ENCODE assay signal across 15 cellular contexts in the genomic region with DNA sequence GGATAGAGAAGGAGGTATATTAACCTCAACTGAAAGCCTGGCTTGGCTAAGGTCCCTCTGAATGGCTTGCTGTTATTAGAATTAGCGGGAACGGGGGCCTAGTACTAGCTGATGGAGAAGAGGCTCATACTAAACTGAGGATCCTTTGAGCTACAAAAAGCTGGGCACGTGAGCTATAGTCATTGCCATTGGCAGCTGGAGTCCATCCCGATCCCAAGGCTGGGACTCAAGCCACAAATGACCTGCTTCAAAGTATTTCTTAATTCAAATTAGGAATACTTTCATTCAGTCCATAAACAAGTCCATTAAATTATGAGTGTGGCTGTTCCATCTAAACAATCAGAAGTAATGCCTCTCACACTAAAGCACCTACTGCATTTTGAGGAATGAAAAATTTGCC.
A peak's percentile ranks its signal among the peaks of the same experiment; 100 is the strongest.
DNase-seq lines count a peak whose midpoint lies in the region; ATAC-seq and TF ChIP-seq lines count a peak whose summit lies in the region.
"Had no signal": no experiment of that assay in that cellular context is flagged by ENCODE, and none has a peak within 500 bp of the region (broad histone marks: within the 10 kb centered on the region; RNA-seq: fewer than 3 reads in every experiment).

No MANE protein-coding gene starts in this region.

- POLR2A ChIA-PET in SK-N-SH (lab: Yijun Ruan, JAX) = no interaction called here

- no peak overlapping the region for H4K8ac ChIP-seq in neuronal stem cell (ENCODE audit: low read depth, low read length)

- H3K4me2 ChIP-seq in neuronal stem cell (ENCODE audit: insufficient read depth, low read length, poor library complexity, severe bottlenecking) = no peak overlapping the region
- no peak overlapping the region for H3K4me2 ChIP-seq in SK-N-SH

- H3F3A ChIP-seq in SK-N-SH (replicated peaks; ENCODE audit: insufficient read depth) = peaks cover 18% of the 10 kb centered on the region

- no peak overlapping the region for H3K23ac ChIP-seq in neuronal stem cell (ENCODE audit: low read depth, low read length, poor library complexity)

- no peaks in the 10 kb centered on the region for H3K9me3 ChIP-seq in adrenal gland (replicated peaks in 1 of 3)
- no peaks in the 10 kb centered on the region for H3K9me3 ChIP-seq in esophagus squamous epithelium
- H3K9me3 ChIP-seq in neuronal stem cell (replicated peaks in 1 of 2; ENCODE audit: control insufficient read depth in 2 of 2, insufficient read depth in 1 of 2, low read depth in 1 of 2, low read length in 2 of 2) = no peaks in the 10 kb centered on the region
- H3K9me3 ChIP-seq in tibial nerve = no peaks in the 10 kb centered on the region
- no peaks in the 10 kb centered on the region for H3K9me3 ChIP-seq in SK-N-SH
- H3K9me3 ChIP-seq: heart right ventricle, testis had no signal

- H3K4me3 ChIP-seq in adrenal gland (no peak overlapping the region), esophagus squamous epithelium (no peak overlapping the region), neuronal stem cell (ENCODE audit: low read length in 2 of 2) (no peak overlapping the region), tibial nerve (no peak overlapping the region), SK-N-SH (ENCODE audit: low read depth in 2 of 2, low read length in 1 of 2) (no peak overlapping the region)
- H3K4me3 ChIP-seq: heart right ventricle, testis had no signal

- 70 to 83% (median 78%) methylated on average over 4 of the region's 4 CpGs for WGBS in adrenal gland, 4 donors
- 44% methylated on average over 3 to 4 of the region's 4 CpGs for WGBS in esophagus squamous epithelium, 2 donors
- WGBS in neuronal stem cell (ENCODE audit: extremely low coverage in 2 of 2, insufficient read length in 2 of 2, insufficient replicate concordance in 1 of 2), 2 donors = no CpG with 5 or more reads among the region's 4 CpGs
- WGBS in tibial nerve, 2 donors = 49 to 53% methylated on average over 4 of the region's 4 CpGs
- 88% methylated on average over 4 of the region's 4 CpGs for WGBS in SK-N-SH (ENCODE audit: low lambda C conversion rate)

- H4K20me1 ChIP-seq in SK-N-SH (ENCODE audit: insufficient read depth) = no peaks in the 10 kb centered on the region

- no peak overlapping the region for H2AK5ac ChIP-seq in neuronal stem cell (ENCODE audit: low read depth, low read length)

- TF ChIP-seq CTCF in adrenal gland (IDR thresholded peaks at IDR 0.05) (no peak), esophagus squamous epithelium (IDR thresholded peaks at IDR 0.05) (no peak), tibial nerve (IDR thresholded peaks at IDR 0.05) (no peak), SK-N-SH (IDR thresholded peaks at IDR 0.05) (no peak)

- CTCF ChIA-PET in SK-N-SH (lab: Yijun Ruan, JAX) = interaction anchor here (0.8 kb wide), 1 partner anchor 9 kb away, joined by 3 read pairs; no protein-coding TSS in a partner anchor

- TF ChIP-seq POLR2A in adrenal gland (IDR thresholded peaks at IDR 0.05) = no peak
- no peak for TF ChIP-seq POLR2A in esophagus squamous epithelium (IDR thresholded peaks at IDR 0.05)
- TF ChIP-seq POLR2A in tibial nerve (IDR thresholded peaks at IDR 0.05) = no peak

- no peaks in the 10 kb centered on the region for H3K9me3 Mint-ChIP-seq in activated naive CD4-positive, alpha-beta T cell treated with anti-CD3 and anti-CD28 coated beads, Interleukin-2, amount 50 U/mL, for 72 hours
- H3K9me3 Mint-ChIP-seq: naive B cell; T-helper 1 cell treated with Interleukin-12 subunit alpha and Interleukin-12 subunit beta and Interleukin-4 antibody, amounts not matched to agents 30 μg/mL and 1 μg/mL, for 36 hours had no signal

- peak overlapping the region in 3 of 5 donors; percentile 14 to 65 (median 40) for H3K27ac ChIP-seq in adrenal gland
- H3K27ac ChIP-seq in esophagus squamous epithelium = peak overlapping the region in 3 of 4 donors; percentile 27 to 66 (median 59)
- H3K27ac ChIP-seq in neuronal stem cell (replicated peaks; ENCODE audit: low read length) = no peak overlapping the region
- peak overlapping the region; percentile 21 to 78 (median 52) for H3K27ac ChIP-seq in tibial nerve
- H3K27ac ChIP-seq in SK-N-SH (ENCODE audit: low read depth in 2 of 2, low read length in 1 of 2) = no peak overlapping the region
- H3K27ac ChIP-seq: C4-2B had no signal

- H3K9ac ChIP-seq in neuronal stem cell (ENCODE audit: low read depth, low read length, poor library complexity) = no peak overlapping the region
- no peak overlapping the region for H3K9ac ChIP-seq in SK-N-SH

- no peak overlapping the region for H4K91ac ChIP-seq in neuronal stem cell (ENCODE audit: low read depth, low read length, poor library complexity)

- H3K79me2 ChIP-seq in SK-N-SH (ENCODE audit: insufficient read depth) = no peaks in the 10 kb centered on the region

- no peak overlapping the region for H2BK12ac ChIP-seq in neuronal stem cell (ENCODE audit: low read length)

- H3K4ac ChIP-seq in neuronal stem cell (ENCODE audit: low read length) = no peak overlapping the region

- H3K9me2 ChIP-seq in SK-N-SH = no peaks in the 10 kb centered on the region

- no peaks in the 10 kb centered on the region for H3K79me1 ChIP-seq in neuronal stem cell (ENCODE audit: low read depth, low read length)

- ATAC-seq in activated naive CD4-positive, alpha-beta T cell treated with anti-CD3 and anti-CD28 coated beads, Interleukin-2, amount 50 U/mL, for 72 hours = no peak

- H3K4me1 ChIP-seq in adrenal gland (replicated peaks in 1 of 2) = peaks cover 10 to 33% of the 10 kb centered on the region in 2 donors
- H3K4me1 ChIP-seq in esophagus squamous epithelium = peaks cover 23 to 68% (median 28%) of the 10 kb centered on the region in 3 donors
- peaks cover 9 to 17% of the 10 kb centered on the region in 2 donors for H3K4me1 ChIP-seq in neuronal stem cell (ENCODE audit: control insufficient read depth in 2 of 2, insufficient read depth in 1 of 2, low read depth in 1 of 2, low read length in 2 of 2)
- peaks cover 0 to 82% (median 29%) of the 10 kb centered on the region in 4 donors for H3K4me1 ChIP-seq in tibial nerve
- peaks cover 0 to 2% of the 10 kb centered on the region in 2 experiments; a peak in 1 of 4 replicates for H3K4me1 ChIP-seq in SK-N-SH (ENCODE audit: control insufficient read depth in 1 of 2, insufficient read depth in 2 of 2, low read depth in 1 of 2, low read length in 1 of 2)

- H3K27me3 ChIP-seq in adrenal gland (no peaks in the 10 kb centered on the region), esophagus squamous epithelium (no peaks in the 10 kb centered on the region), neuronal stem cell (ENCODE audit: control insufficient read depth in 3 of 3, insufficient read depth in 3 of 3, low read depth in 1 of 3, low read length in 3 of 3) (no peaks in the 10 kb centered on the region), tibial nerve (no peaks in the 10 kb centered on the region), SK-N-SH (ENCODE audit: insufficient read depth) (no peaks in the 10 kb centered on the region)
- H3K27me3 ChIP-seq: heart right ventricle, testis had no signal

- H2AFZ ChIP-seq in neuronal stem cell (ENCODE audit: low read length) (peak overlapping the region; percentile 63), SK-N-SH (ENCODE audit: low read depth) (no peak overlapping the region)

- intact Hi-C loops in adrenal gland (cut with DNase I) (no loop called here), esophagus squamous epithelium (cut with DNase I) (no loop called here)

- TF ChIP-seq EP300 in tibial nerve (IDR thresholded peaks at IDR 0.05) (no peak), SK-N-SH (IDR thresholded peaks at IDR 0.05; ENCODE audit: borderline replicate concordance in 1 of 2, low read depth in 1 of 2, low read length in 1 of 2) (no peak)

- H2BK5ac ChIP-seq in neuronal stem cell (ENCODE audit: low read length) = no peak overlapping the region

- H3K36me3 Mint-ChIP-seq in activated naive CD4-positive, alpha-beta T cell treated with anti-CD3 and anti-CD28 coated beads, Interleukin-2, amount 50 U/mL, for 72 hours = no peaks in the 10 kb centered on the region
- H3K36me3 Mint-ChIP-seq: naive B cell had no signal

- TF ChIP-seq RAD21 in SK-N-SH (IDR thresholded peaks at IDR 0.05; ENCODE audit: low read length) = no peak

- H2BK120ac ChIP-seq in neuronal stem cell (ENCODE audit: low read depth, low read length) = no peak overlapping the region

- H3K14ac ChIP-seq in neuronal stem cell (ENCODE audit: low read length) = no peak overlapping the region

- H2BK15ac ChIP-seq in neuronal stem cell (ENCODE audit: low read length) = no peak overlapping the region

- H3K18ac ChIP-seq in neuronal stem cell (ENCODE audit: low read length) = no peak overlapping the region

- H3K27ac Mint-ChIP-seq in activated naive CD4-positive, alpha-beta T cell treated with anti-CD3 and anti-CD28 coated beads, Interleukin-2, amount 50 U/mL, for 72 hours = no peak overlapping the region
- H3K27ac Mint-ChIP-seq: T-helper 1 cell treated with Interleukin-12 subunit alpha and Interleukin-12 subunit beta and Interleukin-4 antibody, amounts not matched to agents 30 μg/mL and 1 μg/mL, for 36 hours had no signal

- DNase-seq in adrenal gland (peak in 4 of 7 donors; percentile 29 to 47 (median 38)), esophagus squamous epithelium (lab: John Stamatoyannopoulos, UW) (no peak), neuronal stem cell (ENCODE audit: low spot score) (no peak), tibial nerve (ENCODE audit: low spot score in 2 of 2) (no peak), SK-N-SH (no peak), ecto neural progenitor cell (ENCODE audit: low spot score) (no peak), iPS-NIHi7 (ENCODE audit: extremely low spot score) (no peak)
- no peak for DNase-seq in activated naive CD4-positive, alpha-beta T cell treated with anti-CD3 and anti-CD28 coated beads, Interleukin-2, amount 50 U/mL, for 72 hours (ENCODE audit: low spot score in 2 of 2)
- DNase-seq: activated CD4-positive, CD25-positive, alpha-beta regulatory T cell; naive B cell; stimulated activated CD4-positive, alpha-beta T cell treated with anti-CD3 and anti-CD28 coated beads, Interleukin-1b, Interleukin-23, amount 100 ng/mL, for 48 hours had no signal

- H3K36me3 ChIP-seq in adrenal gland (replicated peaks in 1 of 2) (no peaks in the 10 kb centered on the region), esophagus squamous epithelium (no peaks in the 10 kb centered on the region), neuronal stem cell (replicated peaks in 1 of 2; ENCODE audit: control insufficient read depth in 2 of 2, insufficient read depth in 2 of 2, low read length in 2 of 2) (no peaks in the 10 kb centered on the region), tibial nerve (no peaks in the 10 kb centered on the region), SK-N-SH (replicated peaks in 1 of 2; ENCODE audit: control insufficient read depth in 1 of 2, insufficient read depth in 2 of 2, low read length in 1 of 2) (no peaks in the 10 kb centered on the region)
- H3K36me3 ChIP-seq: heart right ventricle had no signal

TF ChIP-seq in SK-N-SH, 30 proteins besides CTCF, POLR2A, EP300 and RAD21 (continues in another document):
- TF ChIP-seq ELF1 (IDR thresholded peaks at IDR 0.05) = no peak
- TF ChIP-seq NFIC (IDR thresholded peaks at IDR 0.05; ENCODE audit: borderline replicate concordance) = no peak

Comparison
In these comparisons a context has a peak if more than half of its experiments do, and no peak if none do; other contexts are left out.
1. DNase-seq: peak in adrenal gland (4 of 7); none in esophagus squamous epithelium (single experiment), neuronal stem cell (single experiment), tibial nerve (0 of 2), SK-N-SH (single experiment), activated naive CD4-positive, alpha-beta T cell treated with anti-CD3 and anti-CD28 coated beads, Interleukin-2, amount 50 U/mL, for 72 hours (0 of 2), ecto neural progenitor cell (single experiment) and iPS-NIHi7 (single experiment).
2. H3K27ac ChIP-seq: peak in adrenal gland (3 of 5), esophagus squamous epithelium (3 of 4) and tibial nerve (4 of 4); none in neuronal stem cell (single experiment) and SK-N-SH (0 of 2).